17 cellular contexts compared by ENCODE assay signal in genomic region chr11:131622193-131622592, GRCh38.
DNase-seq lines count a peak whose midpoint lies in the region; ATAC-seq and TF ChIP-seq lines count a peak whose summit lies in the region.
"Had no signal": no experiment of that assay in that cellular context is flagged by ENCODE, and none has a peak within 500 bp of the region (broad histone marks: within the 10 kb centered on the region; RNA-seq: fewer than 3 reads in every experiment).

No MANE protein-coding gene starts in this region.

- H3K36me3 ChIP-seq in OCI-LY3 (replicated peaks; ENCODE audit: low read depth, low read length): no peaks in the 10 kb centered on the region
- H3K36me3 ChIP-seq: BE2C had no signal

- DNase-seq in globus pallidus (ENCODE audit: low spot score) (peak; percentile 75), pons (ENCODE audit: low spot score) (peak; percentile 70), HCEC 1CT (no peak)
- DNase-seq: ACHN; BE2C; C1 segment of cervical spinal cord; CD4-positive, CD25-positive, alpha-beta regulatory T cell; CD8-positive, alpha-beta memory T cell; COR-L47; DMS 273 treated with DMSO at 0.1 percent for 48 hours; HFFc6 had no signal

- 0 out of 2 replicates have a peak, but pooled peaks cover 4% of the 10 kb centered on the region for H3K9me3 ChIP-seq in OCI-LY3 (ENCODE audit: insufficient read depth, low read length)
- H3K9me3 ChIP-seq: BE2C had no signal

- peak overlapping the region; percentile 47 for H3K4me2 ChIP-seq in OCI-LY3 (ENCODE audit: low read length)
- H3K4me2 ChIP-seq: GM23338 had no signal

- no peaks in the 10 kb centered on the region for H4K20me1 ChIP-seq in OCI-LY3 (ENCODE audit: insufficient read depth, low read length)

- no peak overlapping the region for H3K27ac ChIP-seq in OCI-LY3 (ENCODE audit: low read length)

- H3K27me3 ChIP-seq in OCI-LY3 (ENCODE audit: low read depth, low read length): peaks cover 60% of the 10 kb centered on the region
- H3K27me3 ChIP-seq: BE2C had no signal

- H2AFZ ChIP-seq in OCI-LY3 (ENCODE audit: low read depth, low read length): no peak overlapping the region
- H2AFZ ChIP-seq: GM23338 had no signal

- H3K4me1 ChIP-seq in OCI-LY3 (ENCODE audit: low read length): peaks cover 39% of the 10 kb centered on the region
- H3K4me1 ChIP-seq: BE2C had no signal

- TF ChIP-seq CTCF in OCI-LY3 (IDR thresholded peaks at IDR 0.05; ENCODE audit: low read depth, low read length): no peak

- no peaks in the 10 kb centered on the region for H3K79me2 ChIP-seq in OCI-LY3 (ENCODE audit: low read length)

- ATAC-seq in HG03097 (IDR thresholded peaks at IDR 0.05; ENCODE audit: low FRiP score, unreplicated experiment) (no peak), GM21515 (IDR thresholded peaks at IDR 0.05; ENCODE audit: unreplicated experiment) (no peak)
- ATAC-seq: GM23338, HCT116, HepG2 had no signal

- H3K4me3 ChIP-seq in OCI-LY3 (ENCODE audit: low read length): no peak overlapping the region
- H3K4me3 ChIP-seq: GM23338 had no signal

- no peak overlapping the region for H3K9ac ChIP-seq in OCI-LY3 (ENCODE audit: low read length)
